ENCODE assay signal across 8 cellular contexts in the genomic region with DNA sequence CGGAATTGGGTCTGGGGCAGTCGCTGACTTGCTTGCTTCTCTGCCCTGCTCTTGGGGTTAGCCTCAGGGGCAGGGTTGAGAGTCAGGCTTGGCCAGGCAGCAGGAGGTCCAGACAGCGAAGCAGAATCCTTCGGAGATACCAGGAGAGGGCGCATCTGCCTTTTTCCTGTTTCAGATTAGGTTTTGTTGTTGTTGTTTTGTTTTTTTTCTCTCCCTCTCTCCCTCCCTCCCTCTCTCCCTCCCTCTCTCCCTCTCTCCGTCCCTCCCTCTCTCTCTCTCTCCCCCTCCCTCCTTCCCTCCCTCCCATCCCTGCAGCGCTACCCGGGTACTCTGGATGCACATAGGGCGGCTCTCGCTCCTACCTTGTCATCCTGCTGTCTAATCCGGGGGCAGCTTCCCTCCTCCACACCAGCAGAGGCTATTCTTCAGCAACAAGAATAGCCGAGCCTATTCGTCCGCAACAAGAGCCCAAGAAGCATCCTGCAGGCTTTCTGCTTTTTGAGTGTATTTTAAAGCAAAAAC. TPM values are rescaled to one million over a fixed set of nuclear protein-coding genes. Genes with fewer than 3 reads are reported as not detected.
DNase-seq lines count a peak whose midpoint lies in the region; FAIRE-seq and TF ChIP-seq lines count a peak whose summit lies in the region.

No MANE protein-coding gene starts in this region.

- H3K9me3 Mint-ChIP-seq in activated naive CD4-positive, alpha-beta T cell treated with anti-CD3 and anti-CD28 coated beads for 36 hours = no peaks in the 10 kb centered on the region
- H3K9me3 Mint-ChIP-seq in neural progenitor cell = peaks cover 5% of the 10 kb centered on the region

- peaks cover 24% of the 10 kb centered on the region for H3K4me1 Mint-ChIP-seq in activated naive CD4-positive, alpha-beta T cell treated with anti-CD3 and anti-CD28 coated beads for 36 hours (ENCODE audit: low read depth)
- peaks cover 8% of the 10 kb centered on the region for H3K4me1 Mint-ChIP-seq in neural progenitor cell

- H3K27ac ChIP-seq in HL-60 (replicated peaks) (no peak overlapping the region), OCI-LY7 (ENCODE audit: low read depth, low read length, poor library complexity, severe bottlenecking) (no peak overlapping the region), neural progenitor cell (no peak overlapping the region), uterus (peak overlapping the region; percentile 88 to 94)

- H2AFZ ChIP-seq in OCI-LY7 (ENCODE audit: low read length) (peak overlapping the region; percentile 89), neural progenitor cell (replicated peaks) (peak overlapping the region; percentile 88)

- intact Hi-C loops in OCI-LY7 (cut with micrococcal nuclease; ENCODE audit: unreplicated experiment) = loop anchor here (1.0 kb wide), 1 partner anchor 203 kb away; no protein-coding TSS in a partner anchor
- intact Hi-C loops in activated naive CD4-positive, alpha-beta T cell treated with anti-CD3 and anti-CD28 coated beads for 36 hours (cut with micrococcal nuclease) = loop anchor here (1.0 to 10.0 kb wide), 9 partner anchors 11 to 884 kb away; a partner anchor contains a TSS
- intact Hi-C loops in uterus (cut with DNase I; ENCODE audit: low total_unique reads) = no loop called here

- H3K9ac ChIP-seq in neural progenitor cell = peak overlapping the region; percentile 4

- H3F3A ChIP-seq in neural progenitor cell (ENCODE audit: low read depth) = peaks cover 4% of the 10 kb centered on the region

- H3K4me3 ChIP-seq in HL-60 (replicated peaks; ENCODE audit: insufficient read depth, low read length) = peak overlapping the region; percentile 14; the same call in 1 of the 2 replicates
- H3K4me3 ChIP-seq in OCI-LY7 (ENCODE audit: low read depth, low read length, poor library complexity, severe bottlenecking) = peak overlapping the region; percentile 64
- H3K4me3 ChIP-seq in neural progenitor cell = peak overlapping the region; percentile 67
- peak overlapping the region; percentile 54 to 59 for H3K4me3 ChIP-seq in uterus

- FAIRE-seq in frontal cortex (lab: Jason Lieb, UNC) = no peak

- BruUV-seq in OCI-LY7 (replicated peaks; lab: Mats Ljungman, UMichigan) = no TSS peak

- H3K27me3 Mint-ChIP-seq in activated naive CD4-positive, alpha-beta T cell treated with anti-CD3 and anti-CD28 coated beads for 36 hours (ENCODE audit: low read depth) = no peaks in the 10 kb centered on the region
- H3K27me3 Mint-ChIP-seq in neural progenitor cell (ENCODE audit: insufficient read depth, low read depth) = peaks cover 4% of the 10 kb centered on the region

- H3K36me3 Mint-ChIP-seq in activated naive CD4-positive, alpha-beta T cell treated with anti-CD3 and anti-CD28 coated beads for 36 hours (ENCODE audit: low read depth) = no peaks in the 10 kb centered on the region
- no peaks in the 10 kb centered on the region for H3K36me3 Mint-ChIP-seq in neural progenitor cell

- H3K4me1 ChIP-seq in OCI-LY7 (ENCODE audit: insufficient read depth, low read length, poor library complexity, severe bottlenecking) (peaks cover 12% of the 10 kb centered on the region), neural progenitor cell (no peaks in the 10 kb centered on the region), uterus (no peaks in the 10 kb centered on the region)

- peak overlapping the region; percentile 88 for H3K4me3 Mint-ChIP-seq in activated naive CD4-positive, alpha-beta T cell treated with anti-CD3 and anti-CD28 coated beads for 36 hours
- peak overlapping the region; percentile 92 for H3K4me3 Mint-ChIP-seq in neural progenitor cell

- TF ChIP-seq POLR2A in uterus (IDR thresholded peaks at IDR 0.05) = no peak

- H3K36me3 ChIP-seq in OCI-LY7 (ENCODE audit: insufficient read depth, low read length) (no peaks in the 10 kb centered on the region), neural progenitor cell (no peaks in the 10 kb centered on the region), uterus (no peaks in the 10 kb centered on the region)

- H3K27me3 ChIP-seq in HL-60 (ENCODE audit: insufficient read depth, poor library complexity, severe bottlenecking) (peaks cover 3% of the 10 kb centered on the region), neural progenitor cell (peaks cover 12% of the 10 kb centered on the region), uterus (no peaks in the 10 kb centered on the region)

- no peaks in the 10 kb centered on the region for H3K9me2 ChIP-seq in OCI-LY7 (ENCODE audit: insufficient read depth, low read length)

- H3K9me3 ChIP-seq in OCI-LY7 (ENCODE audit: low read length) (no peaks in the 10 kb centered on the region), neural progenitor cell (ENCODE audit: low read depth) (no peaks in the 10 kb centered on the region), uterus (no peaks in the 10 kb centered on the region)

- H3K4me2 ChIP-seq in OCI-LY7 (ENCODE audit: low read length) = peak overlapping the region; percentile 75
- H3K4me2 ChIP-seq in neural progenitor cell = peak overlapping the region; percentile 77

- POLR2A ChIA-PET in OCI-LY7 (lab: Charles Lee) = interaction anchor here (1.2 kb wide), 1 partner anchor 16 kb away, joined by 3 read pairs; no protein-coding TSS in a partner anchor

- CTCF ChIA-PET in OCI-LY7 (lab: Charles Lee; ENCODE audit: unreplicated experiment) = interaction anchor here (1.6 kb wide), 1 partner anchor 11 kb away, joined by 4 read pairs; no protein-coding TSS in a partner anchor
- CTCF ChIA-PET in activated naive CD4-positive, alpha-beta T cell treated with anti-CD3 and anti-CD28 coated beads for 36 hours (lab: Charles Lee) = interaction anchor here (0.6 to 2.6 kb wide), 6 partner anchors 12 to 443 kb away, joined by 3 to 9 read pairs (median 3); no protein-coding TSS in a partner anchor

- H4K20me1 ChIP-seq in OCI-LY7 (ENCODE audit: insufficient read depth, low read length) (no peaks in the 10 kb centered on the region), neural progenitor cell (ENCODE audit: low read depth) (no peaks in the 10 kb centered on the region)

- TF ChIP-seq CTCF in GM20000 (IDR thresholded peaks at IDR 0.05; ENCODE audit: extremely low read depth, missing control alignments) = peak; percentile 65
- TF ChIP-seq CTCF in HL-60 (IDR thresholded peaks at IDR 0.05; ENCODE audit: insufficient read depth, low read length) = no peak
- TF ChIP-seq CTCF in OCI-LY7 (conservative IDR thresholded peaks at IDR 0.05; ENCODE audit: low read length) = peak; percentile 72
- peak; percentile 56 for TF ChIP-seq CTCF in neural progenitor cell (IDR thresholded peaks at IDR 0.05)
- TF ChIP-seq CTCF in uterus (IDR thresholded peaks at IDR 0.05) = peak in 3 of 4 experiments; percentile 16 to 48 (median 45)

- DNase-seq in DMS 273 treated with DMSO at 0.1 percent for 48 hours (lab: John Stamatoyannopoulos, UW) = peak; percentile 11
- peak; percentile 72 for DNase-seq in GM20000 (ENCODE audit: low spot score)
- DNase-seq in HL-60 (ENCODE audit: low read depth in 1 of 2, low spot score in 1 of 2) = no peak
- DNase-seq in OCI-LY7 (ENCODE audit: low spot score) = peak; percentile 50
- peak; percentile 55 for DNase-seq in activated naive CD4-positive, alpha-beta T cell treated with anti-CD3 and anti-CD28 coated beads for 36 hours
- peak; percentile 43 to 46 for DNase-seq in frontal cortex (ENCODE audit: low spot score in 2 of 2)
- peak; percentile 87 for DNase-seq in neural progenitor cell (ENCODE audit: low spot score)
- peak; percentile 58 to 61 for DNase-seq in uterus

- H3K79me2 ChIP-seq in OCI-LY7 (ENCODE audit: insufficient read depth, low read depth, low read length) (no peaks in the 10 kb centered on the region), neural progenitor cell (ENCODE audit: low read depth) (no peaks in the 10 kb centered on the region)

- peak overlapping the region; percentile 80 for H3K27ac Mint-ChIP-seq in activated naive CD4-positive, alpha-beta T cell treated with anti-CD3 and anti-CD28 coated beads for 36 hours
- no peak overlapping the region for H3K27ac Mint-ChIP-seq in neural progenitor cell

RNA-seq across cellular contexts. Expression of a gene that starts 0.8 kb away (rescaled TPM):
- 0.33 and 0.60 TPM in 2 replicates for total RNA-seq in OCI-LY7 (2014; rRNA removed; shearing (Covaris generic))
- total RNA-seq in OCI-LY7 (2022) (3.6 and 6.1 TPM in 2 replicates), frontal cortex (75.4 TPM), neural progenitor cell (ENCODE audit: low replicate concordance) (13.9 and 15.4 TPM in 2 replicates), uterus (10 to 100 TPM; 28.3 to 68.3 (median 38.1) TPM)
- 10 to 100 TPM; 39.7 to 43.8 TPM for total RNA-seq in activated naive CD4-positive, alpha-beta T cell treated with anti-CD3 and anti-CD28 coated beads for 36 hours

Comparison
In these comparisons a context has a peak if more than half of its experiments do, and no peak if none do; other contexts are left out.
1. DNase-seq: peak in DMS 273 treated with DMSO at 0.1 percent for 48 hours (single experiment), GM20000 (single experiment), OCI-LY7 (single experiment), activated naive CD4-positive, alpha-beta T cell treated with anti-CD3 and anti-CD28 coated beads for 36 hours (single experiment), frontal cortex (2 of 2), neural progenitor cell (single experiment) and uterus (2 of 2); none in HL-60 (0 of 2).
2. H3K27ac ChIP-seq: peak in uterus (2 of 2); none in HL-60 (single experiment), OCI-LY7 (single experiment) and neural progenitor cell (single experiment).
3. H3K4me3 ChIP-seq: peak in every context shown above with its lines; median percentile 67 in neural progenitor cell; 64 in OCI-LY7; 56 in uterus; 14 in HL-60.